8 cellular contexts compared by ENCODE assay signal in the genomic region with DNA sequence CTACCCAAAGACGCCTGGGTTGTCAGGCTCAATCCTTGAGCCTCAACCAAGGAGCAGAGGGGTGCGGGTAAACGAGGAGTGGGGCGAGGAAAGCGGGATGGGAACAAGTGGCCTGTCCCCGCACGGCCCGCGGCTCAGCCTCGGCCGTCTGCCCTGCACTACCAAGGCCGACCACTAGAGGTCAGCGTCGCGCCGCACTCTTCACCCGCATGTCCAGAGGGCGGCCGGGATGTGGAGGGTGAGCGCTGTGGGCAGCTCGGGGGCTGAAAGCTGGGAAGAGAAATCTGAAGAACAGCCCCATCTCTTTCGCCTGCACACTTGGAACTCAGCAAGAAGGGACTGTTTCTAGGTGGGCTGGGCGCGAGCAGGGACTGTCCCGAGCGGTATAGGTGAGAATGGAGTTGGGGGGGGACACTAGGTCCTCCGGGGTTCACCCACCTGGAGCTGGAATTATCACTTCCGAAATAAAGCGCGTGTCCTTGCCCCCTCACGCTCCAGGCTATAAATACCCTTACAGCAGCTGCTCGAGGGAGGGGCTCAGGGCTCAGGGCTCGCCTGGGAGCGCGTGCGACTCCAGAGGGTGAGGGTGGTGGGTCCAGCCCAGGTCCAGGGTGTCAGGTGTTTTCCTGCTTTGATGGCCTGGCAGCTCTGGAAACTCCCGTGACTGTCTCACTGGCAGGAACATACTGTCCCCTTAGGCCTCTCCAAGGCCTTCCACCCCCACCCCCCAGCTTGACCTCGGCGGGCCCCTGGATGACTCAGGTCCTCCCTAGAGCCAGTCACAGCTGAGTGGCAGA. TPM values are rescaled to one million over a fixed set of nuclear protein-coding genes. Genes with fewer than 3 reads are reported as not detected.
DNase-seq lines count a peak whose midpoint lies in the region; ATAC-seq lines count a peak whose summit lies in the region.

No MANE protein-coding gene starts in this region.

- CTCF ChIA-PET in activated CD8-positive, alpha-beta T cell treated with anti-CD3 and anti-CD28 coated beads, Interleukin-2, amount 10 ng/mL, durations not matched to agents 7 days and 5 days (lab: Charles Lee), result interaction anchor here (0.7 to 4.2 kb wide), 24 partner anchors 9 to 381 kb away, joined by 3 to 40 read pairs (median 4); partner anchors contain the start of genes CEP85, EXTL1 and ZNF593

- H3K9me3 Mint-ChIP-seq in activated CD8-positive, alpha-beta T cell treated with anti-CD3 and anti-CD28 coated beads, Interleukin-2, amount 10 ng/mL, durations not matched to agents 7 days and 5 days (ENCODE audit: insufficient read depth), result no peaks in the 10 kb centered on the region

- POLR2A ChIA-PET in activated CD8-positive, alpha-beta T cell treated with anti-CD3 and anti-CD28 coated beads, Interleukin-2, amount 10 ng/mL, durations not matched to agents 7 days and 5 days (lab: Charles Lee), result interaction anchor here (0.6 kb wide), 1 partner anchor 91 kb away, joined by 6 read pairs; no protein-coding TSS in a partner anchor

- ATAC-seq in GM18511 (IDR thresholded peaks at IDR 0.05; ENCODE audit: unreplicated experiment), result peak; percentile 78
- ATAC-seq in HG03066 (IDR thresholded peaks at IDR 0.05; ENCODE audit: low read depth, unreplicated experiment), result peak; percentile 64
- peak; percentile 77 for ATAC-seq in activated CD8-positive, alpha-beta T cell treated with anti-CD3 and anti-CD28 coated beads, Interleukin-2, amount 10 ng/mL, durations not matched to agents 7 days and 5 days

- H3K27ac Mint-ChIP-seq in activated CD8-positive, alpha-beta T cell treated with anti-CD3 and anti-CD28 coated beads, Interleukin-2, amount 10 ng/mL, durations not matched to agents 7 days and 5 days, result no peak overlapping the region

- peak; percentile 94 for DNase-seq in AG08396 (ENCODE audit: low spot score)
- DNase-seq in NCI-H345 (lab: John Stamatoyannopoulos, UW), result peak; percentile 65
- peak; percentile 81 for DNase-seq in activated CD8-positive, alpha-beta T cell treated with anti-CD3 and anti-CD28 coated beads, Interleukin-2, amount 10 ng/mL, durations not matched to agents 7 days and 5 days
- peak; percentile 63 for DNase-seq in effector CD4-positive, alpha-beta T cell
- peak; percentile 71 to 81 for DNase-seq in lung microvascular endothelial cell (ENCODE audit: low read depth in 2 of 2)
- DNase-seq in stimulated activated CD4-positive, alpha-beta T cell treated with anti-CD3 and anti-CD28 coated beads, TNF-alpha, amount 100 ng/mL, for 24 hours (ENCODE audit: low read depth in 3 of 3), result peak; percentile 46 to 72 (median 56)

- peaks cover 16% of the 10 kb centered on the region for H3K4me1 Mint-ChIP-seq in activated CD8-positive, alpha-beta T cell treated with anti-CD3 and anti-CD28 coated beads, Interleukin-2, amount 10 ng/mL, durations not matched to agents 7 days and 5 days (ENCODE audit: low read depth)

- H3K4me3 Mint-ChIP-seq in activated CD8-positive, alpha-beta T cell treated with anti-CD3 and anti-CD28 coated beads, Interleukin-2, amount 10 ng/mL, durations not matched to agents 7 days and 5 days, result peak overlapping the region; percentile 91

- H3K27me3 Mint-ChIP-seq in activated CD8-positive, alpha-beta T cell treated with anti-CD3 and anti-CD28 coated beads, Interleukin-2, amount 10 ng/mL, durations not matched to agents 7 days and 5 days (ENCODE audit: low read depth), result peaks cover 21% of the 10 kb centered on the region

- no peaks in the 10 kb centered on the region for H3K36me3 Mint-ChIP-seq in activated CD8-positive, alpha-beta T cell treated with anti-CD3 and anti-CD28 coated beads, Interleukin-2, amount 10 ng/mL, durations not matched to agents 7 days and 5 days (ENCODE audit: low read depth)

RNA-seq across cellular contexts. Expression of gene SLC30A2, which starts 9.8 kb away (rescaled TPM):
- total RNA-seq in activated CD8-positive, alpha-beta T cell treated with anti-CD3 and anti-CD28 coated beads, Interleukin-2, amount 10 ng/mL, durations not matched to agents 7 days and 5 days, result not detected
- not detected in 2 replicates for total RNA-seq in lung microvascular endothelial cell

RNA-seq across cellular contexts. Expression of gene EXTL1, which starts 14.6 kb away (rescaled TPM):
- not detected for total RNA-seq in activated CD8-positive, alpha-beta T cell treated with anti-CD3 and anti-CD28 coated beads, Interleukin-2, amount 10 ng/mL, durations not matched to agents 7 days and 5 days
- under 0.01 TPM in 2 replicates for total RNA-seq in lung microvascular endothelial cell

RNA-seq across cellular contexts. Expression of gene TRIM63, which starts 31.3 kb away (rescaled TPM):
- under 1 TPM in 1 of 2 experiments, not detected in 1; 0.23 TPM for total RNA-seq in activated CD8-positive, alpha-beta T cell treated with anti-CD3 and anti-CD28 coated beads, Interleukin-2, amount 10 ng/mL, durations not matched to agents 7 days and 5 days
- total RNA-seq in lung microvascular endothelial cell, result under 0.01 TPM in 1 of 2 replicates, not detected in the other

RNA-seq across cellular contexts. Expression of gene PAFAH2, which starts 38.3 kb away (rescaled TPM):
- 10 to 100 TPM in 1 of 2 experiments, 1 to 10 TPM in 1; 9.1 to 10.9 TPM for total RNA-seq in activated CD8-positive, alpha-beta T cell treated with anti-CD3 and anti-CD28 coated beads, Interleukin-2, amount 10 ng/mL, durations not matched to agents 7 days and 5 days
- 9.2 and 32.7 TPM in 2 replicates for total RNA-seq in lung microvascular endothelial cell

Comparison
In these comparisons a context has a peak if more than half of its experiments do, and no peak if none do; other contexts are left out.
1. Peak in every context shown above with its lines: DNase-seq and ATAC-seq.